ENCODE assay signal across 1 cellular context in genomic region chr2:150528861-150529801, GRCh38.
A peak's percentile ranks its signal among the peaks of the same experiment; 100 is the strongest.
TF ChIP-seq lines count a peak whose summit lies in the region.

No MANE protein-coding gene starts in this region.

TF ChIP-seq in GM12878, 131 proteins besides CTCF, POLR2A, EP300 and RAD21 (continued from another document and continues in another):
- no peak for TF ChIP-seq REST (IDR thresholded peaks at IDR 0.05; ENCODE audit: low read depth, low read length)
- no peak for TF ChIP-seq POLR2AphosphoS5 (IDR thresholded peaks at IDR 0.05; ENCODE audit: low read length)
- no peak for TF ChIP-seq CHD4 (IDR thresholded peaks at IDR 0.05)
- no peak for TF ChIP-seq SP1 (IDR thresholded peaks at IDR 0.05; ENCODE audit: low read depth, low read length)
- TF ChIP-seq PBX3 (IDR thresholded peaks at IDR 0.05; ENCODE audit: insufficient replicate concordance, low read depth, low read length): no peak
- TF ChIP-seq ESRRA (IDR thresholded peaks at IDR 0.05; ENCODE audit: low read length): no peak
- no peak for TF ChIP-seq ZNF24 (IDR thresholded peaks at IDR 0.05)
- TF ChIP-seq MYC (IDR thresholded peaks at IDR 0.05; ENCODE audit: insufficient read depth, insufficient read length, insufficient replicate concordance, low read length, severe bottlenecking): no peak
- TF ChIP-seq USF1 (IDR thresholded peaks at IDR 0.05; ENCODE audit: borderline replicate concordance, extremely low read length, insufficient read depth, low read depth, low read length): no peak
- no peak for TF ChIP-seq PAX5 (IDR thresholded peaks at IDR 0.05; ENCODE audit: borderline replicate concordance, low read depth, low read length)
- no peak for TF ChIP-seq MXI1 (IDR thresholded peaks at IDR 0.05; ENCODE audit: low read depth, low read length)
- TF ChIP-seq PML (IDR thresholded peaks at IDR 0.05; ENCODE audit: low read length): no peak
- no peak for TF ChIP-seq BMI1 (IDR thresholded peaks at IDR 0.05; ENCODE audit: borderline replicate concordance)
- no peak for TF ChIP-seq CUX1 (IDR thresholded peaks at IDR 0.05; ENCODE audit: insufficient replicate concordance, low read depth, low read length)
- no peak for TF ChIP-seq RBBP5 (conservative IDR thresholded peaks at IDR 0.05)
- no peak for TF ChIP-seq HDAC2 (IDR thresholded peaks at IDR 0.05)
- TF ChIP-seq FOXM1 (IDR thresholded peaks at IDR 0.05; ENCODE audit: low read depth, low read length): no peak
- no peak for TF ChIP-seq KLF5 (IDR thresholded peaks at IDR 0.05; ENCODE audit: partially characterized antibody)
- TF ChIP-seq TAF1 (IDR thresholded peaks at IDR 0.05; ENCODE audit: borderline replicate concordance, low read depth, low read length): no peak
- no peak for TF ChIP-seq SMAD5 (IDR thresholded peaks at IDR 0.05; ENCODE audit: low read depth)
- TF ChIP-seq NR2C2 (IDR thresholded peaks at IDR 0.05; ENCODE audit: borderline replicate concordance, control insufficient read depth, insufficient read length, low read depth): no peak
- no peak for TF ChIP-seq ZBTB33 (IDR thresholded peaks at IDR 0.05)
- TF ChIP-seq CREM (IDR thresholded peaks at IDR 0.05; ENCODE audit: low read depth): no peak
- TF ChIP-seq ZNF384 (IDR thresholded peaks at IDR 0.05; ENCODE audit: borderline replicate concordance, low read depth, low read length): no peak
- no peak for TF ChIP-seq STAT1 (conservative IDR thresholded peaks at IDR 0.05)
- no peak for TF ChIP-seq CBX3 (IDR thresholded peaks at IDR 0.05; ENCODE audit: borderline replicate concordance, low read depth)
- peak; percentile 33 for TF ChIP-seq MEF2B (IDR thresholded peaks at IDR 0.05; ENCODE audit: partially characterized antibody, poor library complexity, severe bottlenecking)
- no peak for TF ChIP-seq ZNF207 (IDR thresholded peaks at IDR 0.05; ENCODE audit: borderline replicate concordance)
- TF ChIP-seq CHD2 (IDR thresholded peaks at IDR 0.05; ENCODE audit: borderline replicate concordance, low read depth, low read length): no peak
- TF ChIP-seq NKRF (conservative IDR thresholded peaks at IDR 0.05): no peak
- no peak for TF ChIP-seq CEBPZ (IDR thresholded peaks at IDR 0.05; ENCODE audit: low read depth, low read length)
- no peak for TF ChIP-seq USF2 (IDR thresholded peaks at IDR 0.05; ENCODE audit: borderline replicate concordance, low read depth, low read length)
- TF ChIP-seq ATF7 (IDR thresholded peaks at IDR 0.05; ENCODE audit: low read depth): peak; percentile 97
- TF ChIP-seq ELK1 (IDR thresholded peaks at IDR 0.05; ENCODE audit: low read depth, low read length): no peak
- TF ChIP-seq SKIL (IDR thresholded peaks at IDR 0.05; ENCODE audit: low read depth, poor library complexity, severe bottlenecking): peak; percentile 48
